Comparison of ENCODE assay signal across 8 cellular contexts in genomic region chr9:93304574-93305496, GRCh38.
DNase-seq lines count a peak whose midpoint lies in the region; ATAC-seq and TF ChIP-seq lines count a peak whose summit lies in the region.

No MANE protein-coding gene starts in this region.

- DNase-seq in BE2C (peak; percentile 76), GM19240 (ENCODE audit: insufficient read length, low spot score) (peak; percentile 23), RKO (ENCODE audit: low spot score) (peak; percentile 44), epithelial cell of proximal tubule (ENCODE audit: low read depth) (no peak), midbrain (lab: John Stamatoyannopoulos, UW) (peak; percentile 34), NOMO-1 (lab: John Stamatoyannopoulos, UW; ENCODE audit: unreplicated experiment in 2 of 2) (no peak)

- H3K9me3 ChIP-seq in BE2C: no peaks in the 10 kb centered on the region

- TF ChIP-seq CTCF in BE2C (IDR thresholded peaks at IDR 0.05; ENCODE audit: low read depth, low read length) (peak; percentile 85), epithelial cell of proximal tubule (conservative IDR thresholded peaks at IDR 0.05; ENCODE audit: low read depth, low read length) (peak; percentile 82)

- H3K4me3 ChIP-seq in BE2C (ENCODE audit: low read depth, low read length) (no peak overlapping the region), epithelial cell of proximal tubule (ENCODE audit: low read depth, low read length) (no peak overlapping the region)

- H3K4me1 ChIP-seq in BE2C: no peaks in the 10 kb centered on the region

- H3K27me3 ChIP-seq in BE2C: no peaks in the 10 kb centered on the region

- H3K36me3 ChIP-seq in BE2C: no peaks in the 10 kb centered on the region

- ATAC-seq in HG02588 (IDR thresholded peaks at IDR 0.05; ENCODE audit: unreplicated experiment) (no peak), GM19023 (IDR thresholded peaks at IDR 0.05; ENCODE audit: unreplicated experiment) (no peak)

Comparison
In these comparisons a context has a peak if more than half of its experiments do, and no peak if none do; other contexts are left out.
1. DNase-seq: peak in BE2C (single experiment), GM19240 (single experiment), RKO (single experiment) and midbrain (single experiment); none in epithelial cell of proximal tubule (single experiment) and NOMO-1 (0 of 2).